Comparison of ENCODE assay signal across 8 cellular contexts in the genomic region with DNA sequence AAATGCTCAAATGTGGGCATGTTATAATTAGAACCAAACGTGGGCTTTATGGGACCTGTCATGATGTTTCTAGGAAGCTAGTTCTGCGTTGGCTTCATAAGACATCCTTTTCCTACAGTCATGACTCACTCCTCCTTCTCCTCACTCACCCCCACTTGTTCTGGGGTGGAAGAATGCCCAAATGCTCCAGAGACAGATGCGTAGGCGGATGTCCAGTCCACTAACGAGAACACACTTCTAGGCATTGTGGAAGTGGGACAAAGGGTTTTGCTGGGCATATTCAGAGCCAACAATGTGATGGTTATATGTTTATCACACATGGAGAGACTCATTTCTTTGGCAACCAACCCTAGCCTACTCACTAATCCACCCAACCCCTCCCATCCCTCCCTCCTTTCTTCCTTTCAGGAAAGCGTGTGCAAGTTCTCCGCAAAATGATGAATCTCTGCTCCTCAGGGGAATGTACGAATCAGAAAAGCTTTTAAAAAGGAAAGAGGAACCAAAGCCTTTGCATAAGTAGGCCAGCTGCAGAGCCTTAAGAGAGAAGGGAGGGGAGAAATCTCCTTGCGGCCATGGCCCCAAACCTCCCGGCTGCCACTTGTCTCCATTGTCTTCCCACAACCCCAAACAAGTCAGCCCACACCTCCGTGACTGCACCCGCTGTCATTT.
DNase-seq lines count a peak whose midpoint lies in the region; ATAC-seq and TF ChIP-seq lines count a peak whose summit lies in the region.

No MANE protein-coding gene starts in this region.

- intact Hi-C loops in CD14-positive monocyte (cut with micrococcal nuclease) (loop anchor here (2.0 to 10.0 kb wide), 6 partner anchors 42 to 115 kb away; no protein-coding TSS in a partner anchor), spleen (cut with DNase I; ENCODE audit: low total_unique reads) (no loop called here)
- intact Hi-C loops in CD4-positive, alpha-beta memory T cell (cut with micrococcal nuclease): no loop called here

- POLR2A ChIA-PET in CD4-positive, alpha-beta memory T cell (lab: Charles Lee; ENCODE audit: partially characterized antibody): no interaction called here

- H3K4me1 Mint-ChIP-seq in CD14-positive monocyte: peaks cover 60% of the 10 kb centered on the region
- H3K4me1 Mint-ChIP-seq in CD4-positive, alpha-beta memory T cell: peaks cover 0 to 15% (median 3%) of the 10 kb centered on the region in 4 donors

- DNase-seq in CD14-positive monocyte (ENCODE audit: low spot score) (peak; percentile 48), HS-27A (ENCODE audit: low read depth) (peak; percentile 58), astrocyte of the hippocampus (ENCODE audit: low read depth, low spot score) (peak; percentile 91), hypothalamus (lab: John Stamatoyannopoulos, UW) (peak in 44 of 51 donors; percentile 6 to 86 (median 50)), spleen (no peak), iPS-NIHi11 (ENCODE audit: low spot score) (no peak)
- no peak for DNase-seq in CD4-positive, alpha-beta memory T cell

- H3K27me3 ChIP-seq in spleen (replicated peaks in 1 of 7): no peaks in the 10 kb centered on the region
- no peaks in the 10 kb centered on the region for H3K27me3 ChIP-seq in CD4-positive, alpha-beta memory T cell (ENCODE audit: insufficient read depth, low read length)

- no peak for TF ChIP-seq POLR2A in spleen (IDR thresholded peaks at IDR 0.05)

- no peaks in the 10 kb centered on the region for H3K36me3 ChIP-seq in spleen
- H3K36me3 ChIP-seq in CD4-positive, alpha-beta memory T cell (ENCODE audit: insufficient read depth, low read length): no peaks in the 10 kb centered on the region

- WGBS in spleen, 5 donors: 23 to 34% (median 29%) methylated on average over 12 of the region's 12 CpGs

- peak overlapping the region; percentile 90 to 99 (median 96) for H3K27ac Mint-ChIP-seq in CD14-positive monocyte
- peak overlapping the region in 1 of 7 donors; percentile 14 for H3K27ac Mint-ChIP-seq in CD4-positive, alpha-beta memory T cell

- ATAC-seq in GM19463 (IDR thresholded peaks at IDR 0.05; ENCODE audit: unreplicated experiment): peak; percentile 76

- peak overlapping the region in 7 of 8 donors; percentile 45 to 77 (median 72) for H3K27ac ChIP-seq in spleen
- H3K27ac ChIP-seq in CD4-positive, alpha-beta memory T cell (ENCODE audit: low read depth, low read length): no peak overlapping the region

- peak overlapping the region in 2 of 8 donors; percentile 19 to 37 for H3K4me3 ChIP-seq in spleen
- H3K4me3 ChIP-seq in CD4-positive, alpha-beta memory T cell (ENCODE audit: low read length in 2 of 2): no peak overlapping the region

- H3K36me3 Mint-ChIP-seq in CD14-positive monocyte: no peaks in the 10 kb centered on the region
- H3K36me3 Mint-ChIP-seq in CD4-positive, alpha-beta memory T cell: no peaks in the 10 kb centered on the region

- H3K9me3 Mint-ChIP-seq in CD14-positive monocyte: peaks cover 0 to 11% (median 4%) of the 10 kb centered on the region in 7 donors
- peaks cover 0 to 4% (median 0%) of the 10 kb centered on the region in 8 donors for H3K9me3 Mint-ChIP-seq in CD4-positive, alpha-beta memory T cell

- H3K27me3 Mint-ChIP-seq in CD14-positive monocyte (ENCODE audit: low read depth in 3 of 3): peaks cover 8 to 17% (median 14%) of the 10 kb centered on the region in 3 donors
- peaks cover 4 to 5% of the 10 kb centered on the region in 2 donors for H3K27me3 Mint-ChIP-seq in CD4-positive, alpha-beta memory T cell

- TF ChIP-seq CTCF in CD14-positive monocyte (IDR thresholded peaks at IDR 0.05) (no peak), spleen (IDR thresholded peaks at IDR 0.05 in 8 of 11, conservative IDR thresholded peaks at IDR 0.05 in 3 of 11) (no peak)

- peak overlapping the region; percentile 59 to 80 for H3K4me3 Mint-ChIP-seq in CD14-positive monocyte
- H3K4me3 Mint-ChIP-seq in CD4-positive, alpha-beta memory T cell: no peak overlapping the region

- peaks cover 0 to 4% (median 0%) of the 10 kb centered on the region in 8 donors for H3K9me3 ChIP-seq in spleen
- H3K9me3 ChIP-seq in CD4-positive, alpha-beta memory T cell (ENCODE audit: control insufficient read depth in 1 of 2, low read length in 2 of 2): no peaks in the 10 kb centered on the region

- CTCF ChIA-PET in CD4-positive, alpha-beta memory T cell (lab: Charles Lee; ENCODE audit: partially characterized antibody): no interaction called here

- peaks cover 0 to 43% (median 23%) of the 10 kb centered on the region in 6 donors for H3K4me1 ChIP-seq in spleen
- no peaks in the 10 kb centered on the region for H3K4me1 ChIP-seq in CD4-positive, alpha-beta memory T cell (ENCODE audit: insufficient read depth, low read length)

Comparison
In these comparisons a context has a peak if more than half of its experiments do, and no peak if none do; other contexts are left out.
1. DNase-seq: peak in CD14-positive monocyte (single experiment), HS-27A (single experiment), astrocyte of the hippocampus (single experiment) and hypothalamus (44 of 51); none in spleen (single experiment), CD4-positive, alpha-beta memory T cell (0 of 5) and iPS-NIHi11 (single experiment).
2. H3K4me3 Mint-ChIP-seq: peak in CD14-positive monocyte (2 of 2); none in CD4-positive, alpha-beta memory T cell (0 of 8).
3. intact Hi-C loops: an anchor here in CD14-positive monocyte (2.0 to 10.0 kb wide); none called in spleen and CD4-positive, alpha-beta memory T cell.